In the genomic region with DNA sequence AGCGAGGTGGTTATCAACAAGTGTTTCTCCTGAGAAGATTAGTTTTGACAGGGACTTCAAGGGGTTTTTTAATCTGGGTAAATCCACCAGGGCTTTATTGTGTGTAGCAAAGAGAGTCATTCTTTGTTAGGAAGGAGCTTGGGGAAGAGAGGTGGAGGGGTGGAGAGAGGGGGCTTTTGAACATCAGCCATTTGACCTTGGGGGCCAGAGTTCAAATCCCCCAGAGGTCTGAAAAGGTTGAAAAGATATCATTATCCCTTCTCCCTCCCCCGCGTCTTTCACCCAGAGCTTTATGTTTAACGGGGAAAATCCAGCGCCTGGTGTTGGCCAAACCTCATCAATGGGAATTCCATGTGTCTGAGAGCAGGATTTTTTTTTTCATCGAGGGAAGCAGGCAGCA, we compare ENCODE assay signal across 22 cellular contexts.
DNase-seq lines count a peak whose midpoint lies in the region; ATAC-seq, FAIRE-seq and TF ChIP-seq lines count a peak whose summit lies in the region.
"Had no signal": no experiment of that assay in that cellular context is flagged by ENCODE, and none has a peak within 500 bp of the region (broad histone marks: within the 10 kb centered on the region; RNA-seq: fewer than 3 reads in every experiment).

No MANE protein-coding gene starts in this region.

- H3K79me2 ChIP-seq in H9 (ENCODE audit: insufficient read depth, low read length) (no peaks in the 10 kb centered on the region), K562 (ENCODE audit: control insufficient read depth, insufficient read depth, low read length) (no peaks in the 10 kb centered on the region), trophoblast cell (ENCODE audit: control insufficient read depth, insufficient read depth, low read length, poor library complexity) (no peaks in the 10 kb centered on the region)

- no peaks in the 10 kb centered on the region for H3K9me1 ChIP-seq in K562 (ENCODE audit: control insufficient read depth, insufficient read depth, low read length)

- WGBS in H9 (ENCODE audit: extremely low coverage, insufficient read length, low lambda C conversion rate) = no CpG with 5 or more reads among the region's 6 CpGs
- 5% methylated on average over 5 of the region's 6 CpGs for WGBS in K562 (ENCODE audit: insufficient coverage, low coverage, missing lambda C conversion rate)
- WGBS in trophoblast cell (ENCODE audit: extremely low coverage, insufficient coverage, insufficient read length) = no CpG with 5 or more reads among the region's 6 CpGs
- 11 to 12% methylated on average over 6 of the region's 6 CpGs for WGBS in thyroid gland, 2 donors

- H3K9me3 Mint-ChIP-seq in H9 = no peaks in the 10 kb centered on the region; a peak in 1 of 5 replicates
- H3K9me3 Mint-ChIP-seq: activated naive CD8-positive, alpha-beta T cell treated with anti-CD3 and anti-CD28 coated beads, Interleukin-2, amount 50 U/mL, for 24 hours; CD4-positive, alpha-beta T cell; naive thymus-derived CD8-positive, alpha-beta T cell; stimulated activated memory B cell treated with anti-CD40 and anti-IgM and Interleukin-4, amounts not matched to agents 10 μg/mL and 1 μg/mL and 100 μg/mL, for 72 hours had no signal

- no peak overlapping the region for H3K56ac ChIP-seq in H9 (ENCODE audit: insufficient read length, low read depth, low read length)

- BruUV-seq in K562 (replicated peaks; lab: Mats Ljungman, UMichigan) = no TSS peak

- peak overlapping the region in 2 of 3 experiments; percentile 35 to 81; a peak in 3 of 7 replicates for H3K27ac Mint-ChIP-seq in H9
- H3K27ac Mint-ChIP-seq: activated naive CD8-positive, alpha-beta T cell treated with anti-CD3 and anti-CD28 coated beads, Interleukin-2, amount 50 U/mL, for 24 hours; CD4-positive, alpha-beta T cell; naive thymus-derived CD8-positive, alpha-beta T cell; stimulated activated memory B cell treated with anti-CD40 and anti-IgM and Interleukin-4, amounts not matched to agents 10 μg/mL and 1 μg/mL and 100 μg/mL, for 72 hours had no signal

- peaks cover 18% of the 10 kb centered on the region for H3K23me2 ChIP-seq in H9 (ENCODE audit: insufficient read length, low read depth, low read length, poor library complexity, severe bottlenecking)

- H2AK5ac ChIP-seq in H9 (ENCODE audit: insufficient read length, low read length) (no peak overlapping the region), trophoblast cell (ENCODE audit: low read length) (no peak overlapping the region)

- H2BK12ac ChIP-seq in H9 (ENCODE audit: insufficient read length, low read depth, low read length) (no peak overlapping the region), trophoblast cell (ENCODE audit: low read length) (no peak overlapping the region)

- H3T11ph ChIP-seq in H9 (ENCODE audit: low read length) = no peak overlapping the region

- peak overlapping the region; percentile 46 for H2BK20ac ChIP-seq in H9 (ENCODE audit: low read depth, low read length, poor library complexity, severe bottlenecking)

- H4K91ac ChIP-seq in H9 (ENCODE audit: insufficient read length, low read depth, low read length) = no peak overlapping the region
- no peak overlapping the region for H4K91ac ChIP-seq in trophoblast cell (ENCODE audit: low read depth, low read length)

- H3K14ac ChIP-seq in H9 (ENCODE audit: insufficient read depth, low read length) (no peak overlapping the region), trophoblast cell (ENCODE audit: low read length) (no peak overlapping the region)

- no peak overlapping the region for H4K12ac ChIP-seq in trophoblast cell (ENCODE audit: low read depth, low read length)

- no peaks in the 10 kb centered on the region for H3K36me3 ChIP-seq in K562 (ENCODE audit: control insufficient read depth, insufficient read depth, low read length)
- no peaks in the 10 kb centered on the region for H3K36me3 ChIP-seq in iPS-18a (ENCODE audit: control insufficient read depth, low read depth, low read length)
- H3K36me3 ChIP-seq in trophoblast cell (ENCODE audit: control insufficient read depth in 1 of 2, insufficient read depth in 2 of 2, low read length in 2 of 2) = no peaks in the 10 kb centered on the region
- H3K36me3 ChIP-seq in thyroid gland = no peaks in the 10 kb centered on the region
- H3K36me3 ChIP-seq: prostate gland had no signal

- H4K8ac ChIP-seq in H9 (replicated peaks; ENCODE audit: insufficient read length, low read depth, low read length) = no peak overlapping the region
- no peak overlapping the region for H4K8ac ChIP-seq in trophoblast cell (ENCODE audit: low read depth, low read length)

- H3K18ac ChIP-seq in H9 (ENCODE audit: insufficient read length, low read depth, low read length) = no peak overlapping the region
- no peak overlapping the region for H3K18ac ChIP-seq in trophoblast cell (ENCODE audit: low read length)

- no peak overlapping the region for H2BK5ac ChIP-seq in H9 (ENCODE audit: insufficient read length, low read length)
- H2BK5ac ChIP-seq in trophoblast cell (ENCODE audit: low read depth, low read length, poor library complexity) = no peak overlapping the region

- H3K4ac ChIP-seq in H9 (ENCODE audit: low read depth, low read length) (no peak overlapping the region), trophoblast cell (ENCODE audit: low read depth, low read length) (no peak overlapping the region)

- H3K4me2 ChIP-seq in H9 (ENCODE audit: insufficient read depth, insufficient read length, low read length) = peak overlapping the region; percentile 43
- peak overlapping the region; percentile 17; the same call in 1 of the 2 replicates for H3K4me2 ChIP-seq in K562 (ENCODE audit: insufficient read depth, low read length)
- H3K4me2 ChIP-seq in trophoblast cell (ENCODE audit: low read length) = peak overlapping the region; percentile 8

- no peaks in the 10 kb centered on the region for H3K79me1 ChIP-seq in H9 (ENCODE audit: insufficient read depth, low read depth, low read length, poor library complexity, severe bottlenecking)
- no peaks in the 10 kb centered on the region for H3K79me1 ChIP-seq in trophoblast cell (ENCODE audit: low read length)

- no peaks in the 10 kb centered on the region for H3K27me3 ChIP-seq in H9 (ENCODE audit: insufficient read depth, low read length)
- peaks cover 13 to 24% of the 10 kb centered on the region in 2 experiments; a peak in 3 of 5 replicates for H3K27me3 ChIP-seq in K562 (ENCODE audit: control insufficient read depth in 2 of 2, insufficient read depth in 2 of 2, low read length in 2 of 2)
- H3K27me3 ChIP-seq in iPS-18a (ENCODE audit: control insufficient read depth, insufficient read depth, low read length) = peaks cover 46% of the 10 kb centered on the region
- H3K27me3 ChIP-seq in trophoblast cell (ENCODE audit: insufficient read depth, low read length) = peaks cover 6% of the 10 kb centered on the region
- H3K27me3 ChIP-seq in thyroid gland = no peaks in the 10 kb centered on the region

- TF ChIP-seq CTCF in H9 (conservative IDR thresholded peaks at IDR 0.05) (no peak), K562 (IDR thresholded peaks at IDR 0.05 in 2 of 3, conservative IDR thresholded peaks at IDR 0.05 in 1 of 3; ENCODE audit: insufficient read depth in 2 of 3, low read depth in 1 of 3, low read length in 3 of 3) (no peak), thyroid gland (IDR thresholded peaks at IDR 0.05) (no peak)

- ATAC-seq in K562 (no peak), GM21717 (IDR thresholded peaks at IDR 0.05; ENCODE audit: unreplicated experiment) (no peak)
- ATAC-seq: activated naive CD8-positive, alpha-beta T cell treated with anti-CD3 and anti-CD28 coated beads, Interleukin-2, amount 50 U/mL, for 24 hours; naive thymus-derived CD8-positive, alpha-beta T cell; stimulated activated memory B cell treated with anti-CD40 and anti-IgM and Interleukin-4, amounts not matched to agents 10 μg/mL and 1 μg/mL and 100 μg/mL, for 72 hours had no signal

- H2AFZ ChIP-seq in H9 (ENCODE audit: low read length) (no peak overlapping the region), K562 (ENCODE audit: low read depth, low read length) (no peak overlapping the region), trophoblast cell (ENCODE audit: insufficient read depth, low read length, poor library complexity) (no peak overlapping the region)

- TF ChIP-seq POLR2A in K562 (conservative IDR thresholded peaks at IDR 0.05) (no peak), thyroid gland (IDR thresholded peaks at IDR 0.05) (no peak)

- H3K9me3 ChIP-seq in H9 (ENCODE audit: control insufficient read depth, low read depth, low read length) (no peaks in the 10 kb centered on the region), K562 (replicated peaks; ENCODE audit: control insufficient read depth, insufficient read depth, low read depth, low read length) (no peaks in the 10 kb centered on the region), iPS-18a (ENCODE audit: control insufficient read depth, low read depth, low read length) (no peaks in the 10 kb centered on the region), trophoblast cell (ENCODE audit: insufficient read depth, low read depth, low read length) (no peaks in the 10 kb centered on the region), thyroid gland (no peaks in the 10 kb centered on the region)
- H3K9me3 ChIP-seq: prostate gland had no signal

- DNase-seq in H9 (no peak), K562 (ENCODE audit: extremely low read depth in 1 of 4, low spot score in 3 of 4) (no peak), trophoblast cell (no peak), thyroid gland (no peak), NCI-H1417 treated with DMSO at 0.1 percent for 48 hours (lab: John Stamatoyannopoulos, UW) (no peak), SHP77 (lab: John Stamatoyannopoulos, UW) (no peak)
- DNase-seq: activated CD4-positive, alpha-beta T cell treated with anti-CD3 and anti-CD28 coated beads, Interleukin-2, amount 50 U/mL, for 1 hour; activated gamma-delta T cell; activated naive CD8-positive, alpha-beta T cell treated with anti-CD3 and anti-CD28 coated beads, Interleukin-2, amount 50 U/mL, for 24 hours; CD4-positive, alpha-beta T cell; GDM1; naive thymus-derived CD8-positive, alpha-beta T cell; NCI-H1417; NCI-H2107; NCI-H510A treated with DMSO at 0.1 percent for 48 hours; T-helper 2 cell had no signal

- no peak overlapping the region for H2BK15ac ChIP-seq in H9 (ENCODE audit: low read depth, low read length)

- no peak for FAIRE-seq in K562 (lab: Jason Lieb, UNC)

- no peak overlapping the region for H3K23ac ChIP-seq in H9 (ENCODE audit: insufficient read length, low read depth, low read length)
- no peak overlapping the region for H3K23ac ChIP-seq in trophoblast cell (ENCODE audit: low read length)

- H3K27ac ChIP-seq in H9 (ENCODE audit: insufficient read length, low read depth, low read length) (no peak overlapping the region), K562 (ENCODE audit: extremely low read depth, low read depth, low read length) (no peak overlapping the region), iPS-18a (ENCODE audit: low read length) (no peak overlapping the region), trophoblast cell (ENCODE audit: low read depth, low read length) (no peak overlapping the region), thyroid gland (no peak overlapping the region)
- H3K27ac ChIP-seq: prostate gland, skin epidermis, VCaP had no signal

- peaks cover 54 to 65% of the 10 kb centered on the region in 2 experiments for H3K4me1 Mint-ChIP-seq in H9

- peak overlapping the region; percentile 63 to 76 for H3K4me3 Mint-ChIP-seq in H9
- H3K4me3 Mint-ChIP-seq: activated naive CD8-positive, alpha-beta T cell treated with anti-CD3 and anti-CD28 coated beads, Interleukin-2, amount 50 U/mL, for 24 hours; CD4-positive, alpha-beta T cell; stimulated activated memory B cell treated with anti-CD40 and anti-IgM and Interleukin-4, amounts not matched to agents 10 μg/mL and 1 μg/mL and 100 μg/mL, for 72 hours had no signal

- H3K4me3 ChIP-seq in K562 = no peak overlapping the region
- peak overlapping the region; percentile 40 for H3K4me3 ChIP-seq in iPS-18a (ENCODE audit: low read length)
- H3K4me3 ChIP-seq in trophoblast cell (ENCODE audit: low read depth, low read length) = no peak overlapping the region
- no peak overlapping the region for H3K4me3 ChIP-seq in thyroid gland (replicated peaks in 1 of 3)
- H3K4me3 ChIP-seq: prostate gland, skin epidermis had no signal

- no peak for TF ChIP-seq EP300 in K562 (IDR thresholded peaks at IDR 0.05; ENCODE audit: low read length)

- H2BK120ac ChIP-seq in H9 (ENCODE audit: low read depth, low read length, poor library complexity, severe bottlenecking) (no peak overlapping the region), trophoblast cell (ENCODE audit: insufficient read depth, low read length, poor library complexity) (no peak overlapping the region)

- H3K27me3 Mint-ChIP-seq in H9 (ENCODE audit: low read depth) = peaks cover 39% of the 10 kb centered on the region

- intact Hi-C loops in K562 (cut with micrococcal nuclease) = loop anchor here (5.0 kb wide), 1 partner anchor 294 kb away; no protein-coding TSS in a partner anchor
- intact Hi-C loops in thyroid gland (cut with DNase I) = no loop called here

- POLR2A ChIA-PET in K562 (lab: Yijun Ruan, JAX) = interaction anchor here (0.7 kb wide), 1 partner anchor 128 kb away, joined by 3 read pairs; no protein-coding TSS in a partner anchor

- TF ChIP-seq RAD21 in K562 (CRISPR knock-in tag; conservative IDR thresholded peaks at IDR 0.05 in 1 of 2, IDR thresholded peaks at IDR 0.05 in 1 of 2) = no peak

- H3K4me1 ChIP-seq in H9 (ENCODE audit: insufficient read depth, low read length) (peaks cover 14% of the 10 kb centered on the region), K562 (replicated peaks in 1 of 2; ENCODE audit: control insufficient read depth in 2 of 2, insufficient read depth in 2 of 2, low read length in 2 of 2) (peaks cover 3 to 14% of the 10 kb centered on the region in 2 experiments; a peak in 3 of 5 replicates), iPS-18a (ENCODE audit: control insufficient read depth, low read depth, low read length) (peaks cover 38% of the 10 kb centered on the region), trophoblast cell (ENCODE audit: control insufficient read depth in 1 of 2, insufficient read depth in 2 of 2, low read length in 2 of 2) (peaks cover 2 to 3% of the 10 kb centered on the region in 2 experiments), thyroid gland (peaks cover 10 to 12% of the 10 kb centered on the region in 2 donors)
- H3K4me1 ChIP-seq: prostate gland had no signal

- in situ Hi-C loops in K562 (cut with MboI) = no loop called here

- CTCF ChIA-PET in K562 (lab: Yijun Ruan, JAX; ENCODE audit: low intra/inter-chr PET ratio) = interaction anchor here (0.6 kb wide), 1 partner anchor 247 kb away, joined by 3 read pairs; no protein-coding TSS in a partner anchor

- H4K5ac ChIP-seq in H9 (ENCODE audit: insufficient read length, low read depth, low read length) = no peak overlapping the region

- no peak overlapping the region for H3K9ac ChIP-seq in H9 (ENCODE audit: extremely low read depth, insufficient read length, low read length)
- no peak overlapping the region for H3K9ac ChIP-seq in K562 (ENCODE audit: insufficient read depth in 1 of 2, low read depth in 2 of 2, low read length in 2 of 2)
- H3K9ac ChIP-seq in iPS-18a (ENCODE audit: low read length) = peak overlapping the region; percentile 21
- no peak overlapping the region for H3K9ac ChIP-seq in trophoblast cell (ENCODE audit: low read length)

- no peaks in the 10 kb centered on the region; a peak in 1 of 7 replicates for H3K36me3 Mint-ChIP-seq in H9 (ENCODE audit: insufficient read depth in 1 of 3, low read depth in 3 of 3)
- H3K36me3 Mint-ChIP-seq: naive thymus-derived CD8-positive, alpha-beta T cell; stimulated activated memory B cell treated with anti-CD40 and anti-IgM and Interleukin-4, amounts not matched to agents 10 μg/mL and 1 μg/mL and 100 μg/mL, for 72 hours had no signal

- H4K20me1 ChIP-seq in H9 (ENCODE audit: control insufficient read depth, insufficient read depth, insufficient read length) (no peaks in the 10 kb centered on the region), K562 (replicated peaks; ENCODE audit: control insufficient read depth, insufficient read depth, low read length) (no peaks in the 10 kb centered on the region)
